23 cellular contexts compared by ENCODE assay signal in the genomic region with DNA sequence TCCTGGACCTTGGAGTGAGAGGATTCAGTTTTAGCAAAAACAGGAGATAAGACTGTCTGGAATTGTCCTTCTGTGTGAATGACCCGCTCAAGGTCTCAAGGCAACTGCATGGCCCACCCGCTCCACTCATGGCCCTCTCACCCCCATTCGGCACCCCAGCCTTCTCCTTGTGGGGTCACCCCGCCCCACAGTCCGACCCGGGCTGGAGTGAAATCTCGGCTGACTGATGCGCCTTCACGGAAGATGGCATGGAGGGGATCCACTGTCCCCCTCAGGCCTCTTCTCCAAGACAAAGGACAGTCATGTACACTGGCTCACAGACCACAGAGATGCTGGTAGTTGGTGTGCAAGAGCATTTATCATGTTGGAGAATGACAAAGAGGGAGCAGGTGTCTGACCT.
"Had no signal": no experiment of that assay in that cellular context is flagged by ENCODE, and none has a peak within 500 bp of the region (broad histone marks: within the 10 kb centered on the region; RNA-seq: fewer than 3 reads in every experiment).

No MANE protein-coding gene starts in this region.

- H3K4me3 ChIP-seq: coronary artery, esophagus muscularis mucosa, gastroesophageal sphincter, left lung, lung, neural progenitor cell, psoas muscle had no signal

- H3K27me3 ChIP-seq: gastroesophageal sphincter, neural progenitor cell had no signal

- DNase-seq: effector CD8-positive, alpha-beta T cell; immature natural killer cell; mesenchymal stem cell; midbrain; occipital lobe; psoas muscle; retina; stimulated activated CD4-positive, alpha-beta T cell treated with anti-CD3 and anti-CD28 coated beads, Interleukin-2, amount 100 ng/mL, for 24 hours; stimulated activated CD4-positive, alpha-beta T cell treated with anti-CD3 and anti-CD28 coated beads, Interleukin-4, amount 100 ng/mL, for 4 hours; stimulated activated naive B cell treated with anti-CD40 and anti-IgM and Interleukin-4, amounts not matched to agents 10 μg/mL and 1 μg/mL and 100 μg/mL, for 72 hours; trophoblast cell had no signal

- H3K27ac ChIP-seq: coronary artery, esophagus muscularis mucosa, gastroesophageal sphincter, left lung, neural progenitor cell, parathyroid adenoma, psoas muscle had no signal

- H3K9me3 ChIP-seq: esophagus muscularis mucosa, gastroesophageal sphincter, left lung, psoas muscle had no signal

- H3K4me3 Mint-ChIP-seq: immature natural killer cell; natural killer cell treated with Interleukin-12 subunit alpha and Interleukin-12 subunit beta and Interleukin-15 and Interleukin-18, amount 100 ng/mL, for 72 hours; neural progenitor cell; stimulated activated naive B cell treated with anti-CD40 and anti-IgM and Interleukin-4, amounts not matched to agents 10 μg/mL and 1 μg/mL and 100 μg/mL, for 72 hours had no signal

- H3K9me3 Mint-ChIP-seq: immature natural killer cell; natural killer cell treated with Interleukin-12 subunit alpha and Interleukin-12 subunit beta and Interleukin-15 and Interleukin-18, amount 100 ng/mL, for 72 hours; stimulated activated naive B cell treated with anti-CD40 and anti-IgM and Interleukin-4, amounts not matched to agents 10 μg/mL and 1 μg/mL and 100 μg/mL, for 72 hours had no signal

- H3K27ac Mint-ChIP-seq: natural killer cell treated with Interleukin-12 subunit alpha and Interleukin-12 subunit beta and Interleukin-15 and Interleukin-18, amount 100 ng/mL, for 72 hours; neural progenitor cell; stimulated activated naive B cell treated with anti-CD40 and anti-IgM and Interleukin-4, amounts not matched to agents 10 μg/mL and 1 μg/mL and 100 μg/mL, for 72 hours had no signal

- ATAC-seq: gastroesophageal sphincter; left lung; natural killer cell treated with Interleukin-12 subunit alpha and Interleukin-12 subunit beta and Interleukin-15 and Interleukin-18, amount 100 ng/mL, for 72 hours; psoas muscle; sciatic nerve; stimulated activated naive B cell treated with anti-CD40 and anti-IgM and Interleukin-4, amounts not matched to agents 10 μg/mL and 1 μg/mL and 100 μg/mL, for 72 hours had no signal

- H3K36me3 Mint-ChIP-seq: natural killer cell treated with Interleukin-12 subunit alpha and Interleukin-12 subunit beta and Interleukin-15 and Interleukin-18, amount 100 ng/mL, for 72 hours; neural progenitor cell; stimulated activated naive B cell treated with anti-CD40 and anti-IgM and Interleukin-4, amounts not matched to agents 10 μg/mL and 1 μg/mL and 100 μg/mL, for 72 hours had no signal

- FAIRE-seq: endometrium, keratinocyte, urothelium cell line had no signal

- H3K36me3 ChIP-seq: esophagus muscularis mucosa, gastroesophageal sphincter, left lung, neural progenitor cell had no signal

- H3K4me1 ChIP-seq: parathyroid adenoma had no signal
